In the genomic region with DNA sequence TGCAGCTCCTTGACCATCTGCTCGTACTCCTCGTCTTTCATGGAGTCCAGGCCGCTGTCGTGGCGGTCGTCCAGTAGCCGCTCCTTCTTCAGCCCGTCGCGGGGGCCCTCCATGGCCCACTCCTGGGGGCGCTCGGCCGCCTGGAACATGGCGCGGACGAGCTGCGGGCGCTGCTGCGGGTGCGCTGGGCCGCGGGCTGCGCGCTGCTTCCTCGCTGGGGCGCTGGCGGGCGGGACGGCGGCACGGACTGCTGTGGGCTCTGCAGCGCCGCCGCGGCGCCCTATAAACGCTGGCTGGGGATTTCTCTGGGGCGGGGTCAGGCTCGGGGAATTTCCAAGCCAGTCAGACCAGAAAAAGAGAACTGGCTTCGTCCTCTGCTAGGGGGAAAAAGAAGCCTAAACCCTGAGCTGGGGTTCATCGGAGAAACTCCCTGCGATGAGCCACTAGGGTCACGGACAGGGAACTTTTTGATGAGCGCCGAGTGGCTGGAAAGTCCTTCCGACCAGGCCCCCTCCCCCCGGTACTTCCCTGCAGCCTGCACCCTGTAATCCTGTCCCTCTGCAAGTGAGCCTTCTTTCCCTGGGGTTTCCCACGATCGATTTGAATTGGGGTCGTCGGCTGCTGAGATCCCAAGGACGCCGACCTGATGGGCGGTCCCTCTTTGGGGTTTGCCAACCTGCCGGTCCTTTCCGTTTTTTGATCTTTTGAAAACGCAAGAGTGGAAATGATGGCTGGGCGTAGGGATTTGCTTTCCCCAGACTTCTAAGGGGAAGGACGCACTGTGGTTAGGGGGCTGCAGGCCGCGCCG, we compare ENCODE assay signal across 1 cellular context.
TF ChIP-seq lines count a peak whose summit lies in the region.

A gene with protein sequence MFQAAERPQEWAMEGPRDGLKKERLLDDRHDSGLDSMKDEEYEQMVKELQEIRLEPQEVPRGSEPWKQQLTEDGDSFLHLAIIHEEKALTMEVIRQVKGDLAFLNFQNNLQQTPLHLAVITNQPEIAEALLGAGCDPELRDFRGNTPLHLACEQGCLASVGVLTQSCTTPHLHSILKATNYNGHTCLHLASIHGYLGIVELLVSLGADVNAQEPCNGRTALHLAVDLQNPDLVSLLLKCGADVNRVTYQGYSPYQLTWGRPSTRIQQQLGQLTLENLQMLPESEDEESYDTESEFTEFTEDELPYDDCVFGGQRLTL (minus strand): TSS at position 254 of the 808 bp plus-strand sequence. CDS start 105 bp downstream, at position 149.

TF ChIP-seq in GM12878, 131 proteins besides CTCF, POLR2A, EP300 and RAD21 (continued from another document):
- TF ChIP-seq, protein P1, sequence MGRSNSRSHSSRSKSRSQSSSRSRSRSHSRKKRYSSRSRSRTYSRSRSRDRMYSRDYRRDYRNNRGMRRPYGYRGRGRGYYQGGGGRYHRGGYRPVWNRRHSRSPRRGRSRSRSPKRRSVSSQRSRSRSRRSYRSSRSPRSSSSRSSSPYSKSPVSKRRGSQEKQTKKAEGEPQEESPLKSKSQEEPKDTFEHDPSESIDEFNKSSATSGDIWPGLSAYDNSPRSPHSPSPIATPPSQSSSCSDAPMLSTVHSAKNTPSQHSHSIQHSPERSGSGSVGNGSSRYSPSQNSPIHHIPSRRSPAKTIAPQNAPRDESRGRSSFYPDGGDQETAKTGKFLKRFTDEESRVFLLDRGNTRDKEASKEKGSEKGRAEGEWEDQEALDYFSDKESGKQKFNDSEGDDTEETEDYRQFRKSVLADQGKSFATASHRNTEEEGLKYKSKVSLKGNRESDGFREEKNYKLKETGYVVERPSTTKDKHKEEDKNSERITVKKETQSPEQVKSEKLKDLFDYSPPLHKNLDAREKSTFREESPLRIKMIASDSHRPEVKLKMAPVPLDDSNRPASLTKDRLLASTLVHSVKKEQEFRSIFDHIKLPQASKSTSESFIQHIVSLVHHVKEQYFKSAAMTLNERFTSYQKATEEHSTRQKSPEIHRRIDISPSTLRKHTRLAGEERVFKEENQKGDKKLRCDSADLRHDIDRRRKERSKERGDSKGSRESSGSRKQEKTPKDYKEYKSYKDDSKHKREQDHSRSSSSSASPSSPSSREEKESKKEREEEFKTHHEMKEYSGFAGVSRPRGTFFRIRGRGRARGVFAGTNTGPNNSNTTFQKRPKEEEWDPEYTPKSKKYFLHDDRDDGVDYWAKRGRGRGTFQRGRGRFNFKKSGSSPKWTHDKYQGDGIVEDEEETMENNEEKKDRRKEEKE (IDR thresholded peaks at IDR 0.05) = 0 out of 2 replicates have a peak, but pooled peaks have one; percentile 68
- TF ChIP-seq ZZZ3 (IDR thresholded peaks at IDR 0.05; ENCODE audit: control insufficient read depth, insufficient read length, low read depth) (no peak), CREB1 (IDR thresholded peaks at IDR 0.05; ENCODE audit: low read depth) (peak; percentile 64; the same call in 1 of the 2 replicates), JUND (IDR thresholded peaks at IDR 0.05; ENCODE audit: low read depth, low read length) (peak; percentile 72; the same call in 1 of the 2 replicates), EGR1 (IDR thresholded peaks at IDR 0.05; ENCODE audit: borderline replicate concordance in 1 of 2, low read depth in 2 of 2, low read length in 2 of 2) (peak in 1 of 2 experiments; percentile 75; a peak in 2 of 3 replicates), RUNX3 (IDR thresholded peaks at IDR 0.05; ENCODE audit: low read length) (peak; percentile 67), GATAD2B (conservative IDR thresholded peaks at IDR 0.05; ENCODE audit: low read depth) (peak; percentile 96; the same call in 1 of the 2 replicates), FOXK2 (IDR thresholded peaks at IDR 0.05) (peak; percentile 23; the same call in 1 of the 2 replicates), SMAD5 (IDR thresholded peaks at IDR 0.05; ENCODE audit: low read depth) (peak; percentile 98), TARDBP (IDR thresholded peaks at IDR 0.05; ENCODE audit: borderline replicate concordance) (peak; percentile 47; the same call in 1 of the 2 replicates), LARP7 (IDR thresholded peaks at IDR 0.05) (peak; percentile 97), IRF4 (IDR thresholded peaks at IDR 0.05; ENCODE audit: low read depth, low read length) (peak; percentile 88), CBFB (IDR thresholded peaks at IDR 0.05; ENCODE audit: low read depth) (peak; percentile 82; the same call in 1 of the 2 replicates), MEF2A (IDR thresholded peaks at IDR 0.05; ENCODE audit: insufficient read depth, low read depth, low read length) (peak; percentile 78), TCF3 (IDR thresholded peaks at IDR 0.05; ENCODE audit: borderline replicate concordance, insufficient read depth, low read depth, low read length) (peak; percentile 97), SIN3A (IDR thresholded peaks at IDR 0.05; ENCODE audit: low read depth, low read length) (peak; percentile 43), HDAC2 (IDR thresholded peaks at IDR 0.05) (0 out of 2 replicates have a peak, but pooled peaks have one; percentile 25), ZSCAN29 (IDR thresholded peaks at IDR 0.05) (peak; percentile 69), CEBPB (IDR thresholded peaks at IDR 0.05; ENCODE audit: borderline replicate concordance in 1 of 2, low read depth in 2 of 2, low read length in 2 of 2) (no peak), CHD1 (IDR thresholded peaks at IDR 0.05; ENCODE audit: low read depth, low read length) (0 out of 2 replicates have a peak, but pooled peaks have one; percentile 27)
- TF ChIP-seq, protein P2, sequence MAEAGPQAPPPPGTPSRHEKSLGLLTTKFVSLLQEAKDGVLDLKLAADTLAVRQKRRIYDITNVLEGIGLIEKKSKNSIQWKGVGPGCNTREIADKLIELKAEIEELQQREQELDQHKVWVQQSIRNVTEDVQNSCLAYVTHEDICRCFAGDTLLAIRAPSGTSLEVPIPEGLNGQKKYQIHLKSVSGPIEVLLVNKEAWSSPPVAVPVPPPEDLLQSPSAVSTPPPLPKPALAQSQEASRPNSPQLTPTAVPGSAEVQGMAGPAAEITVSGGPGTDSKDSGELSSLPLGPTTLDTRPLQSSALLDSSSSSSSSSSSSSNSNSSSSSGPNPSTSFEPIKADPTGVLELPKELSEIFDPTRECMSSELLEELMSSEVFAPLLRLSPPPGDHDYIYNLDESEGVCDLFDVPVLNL (IDR thresholded peaks at IDR 0.05; ENCODE audit: low read depth, low read length) = no peak
- TF ChIP-seq, protein P3, sequence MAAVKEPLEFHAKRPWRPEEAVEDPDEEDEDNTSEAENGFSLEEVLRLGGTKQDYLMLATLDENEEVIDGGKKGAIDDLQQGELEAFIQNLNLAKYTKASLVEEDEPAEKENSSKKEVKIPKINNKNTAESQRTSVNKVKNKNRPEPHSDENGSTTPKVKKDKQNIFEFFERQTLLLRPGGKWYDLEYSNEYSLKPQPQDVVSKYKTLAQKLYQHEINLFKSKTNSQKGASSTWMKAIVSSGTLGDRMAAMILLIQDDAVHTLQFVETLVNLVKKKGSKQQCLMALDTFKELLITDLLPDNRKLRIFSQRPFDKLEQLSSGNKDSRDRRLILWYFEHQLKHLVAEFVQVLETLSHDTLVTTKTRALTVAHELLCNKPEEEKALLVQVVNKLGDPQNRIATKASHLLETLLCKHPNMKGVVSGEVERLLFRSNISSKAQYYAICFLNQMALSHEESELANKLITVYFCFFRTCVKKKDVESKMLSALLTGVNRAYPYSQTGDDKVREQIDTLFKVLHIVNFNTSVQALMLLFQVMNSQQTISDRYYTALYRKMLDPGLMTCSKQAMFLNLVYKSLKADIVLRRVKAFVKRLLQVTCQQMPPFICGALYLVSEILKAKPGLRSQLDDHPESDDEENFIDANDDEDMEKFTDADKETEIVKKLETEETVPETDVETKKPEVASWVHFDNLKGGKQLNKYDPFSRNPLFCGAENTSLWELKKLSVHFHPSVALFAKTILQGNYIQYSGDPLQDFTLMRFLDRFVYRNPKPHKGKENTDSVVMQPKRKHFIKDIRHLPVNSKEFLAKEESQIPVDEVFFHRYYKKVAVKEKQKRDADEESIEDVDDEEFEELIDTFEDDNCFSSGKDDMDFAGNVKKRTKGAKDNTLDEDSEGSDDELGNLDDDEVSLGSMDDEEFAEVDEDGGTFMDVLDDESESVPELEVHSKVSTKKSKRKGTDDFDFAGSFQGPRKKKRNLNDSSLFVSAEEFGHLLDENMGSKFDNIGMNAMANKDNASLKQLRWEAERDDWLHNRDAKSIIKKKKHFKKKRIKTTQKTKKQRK (IDR thresholded peaks at IDR 0.05; ENCODE audit: low read depth, low read length) = no peak
- TF ChIP-seq, protein P4, sequence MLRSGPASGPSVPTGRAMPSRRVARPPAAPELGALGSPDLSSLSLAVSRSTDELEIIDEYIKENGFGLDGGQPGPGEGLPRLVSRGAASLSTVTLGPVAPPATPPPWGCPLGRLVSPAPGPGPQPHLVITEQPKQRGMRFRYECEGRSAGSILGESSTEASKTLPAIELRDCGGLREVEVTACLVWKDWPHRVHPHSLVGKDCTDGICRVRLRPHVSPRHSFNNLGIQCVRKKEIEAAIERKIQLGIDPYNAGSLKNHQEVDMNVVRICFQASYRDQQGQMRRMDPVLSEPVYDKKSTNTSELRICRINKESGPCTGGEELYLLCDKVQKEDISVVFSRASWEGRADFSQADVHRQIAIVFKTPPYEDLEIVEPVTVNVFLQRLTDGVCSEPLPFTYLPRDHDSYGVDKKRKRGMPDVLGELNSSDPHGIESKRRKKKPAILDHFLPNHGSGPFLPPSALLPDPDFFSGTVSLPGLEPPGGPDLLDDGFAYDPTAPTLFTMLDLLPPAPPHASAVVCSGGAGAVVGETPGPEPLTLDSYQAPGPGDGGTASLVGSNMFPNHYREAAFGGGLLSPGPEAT (IDR thresholded peaks at IDR 0.05; ENCODE audit: low read depth) = peak; percentile 98
- TF ChIP-seq, protein P5, sequence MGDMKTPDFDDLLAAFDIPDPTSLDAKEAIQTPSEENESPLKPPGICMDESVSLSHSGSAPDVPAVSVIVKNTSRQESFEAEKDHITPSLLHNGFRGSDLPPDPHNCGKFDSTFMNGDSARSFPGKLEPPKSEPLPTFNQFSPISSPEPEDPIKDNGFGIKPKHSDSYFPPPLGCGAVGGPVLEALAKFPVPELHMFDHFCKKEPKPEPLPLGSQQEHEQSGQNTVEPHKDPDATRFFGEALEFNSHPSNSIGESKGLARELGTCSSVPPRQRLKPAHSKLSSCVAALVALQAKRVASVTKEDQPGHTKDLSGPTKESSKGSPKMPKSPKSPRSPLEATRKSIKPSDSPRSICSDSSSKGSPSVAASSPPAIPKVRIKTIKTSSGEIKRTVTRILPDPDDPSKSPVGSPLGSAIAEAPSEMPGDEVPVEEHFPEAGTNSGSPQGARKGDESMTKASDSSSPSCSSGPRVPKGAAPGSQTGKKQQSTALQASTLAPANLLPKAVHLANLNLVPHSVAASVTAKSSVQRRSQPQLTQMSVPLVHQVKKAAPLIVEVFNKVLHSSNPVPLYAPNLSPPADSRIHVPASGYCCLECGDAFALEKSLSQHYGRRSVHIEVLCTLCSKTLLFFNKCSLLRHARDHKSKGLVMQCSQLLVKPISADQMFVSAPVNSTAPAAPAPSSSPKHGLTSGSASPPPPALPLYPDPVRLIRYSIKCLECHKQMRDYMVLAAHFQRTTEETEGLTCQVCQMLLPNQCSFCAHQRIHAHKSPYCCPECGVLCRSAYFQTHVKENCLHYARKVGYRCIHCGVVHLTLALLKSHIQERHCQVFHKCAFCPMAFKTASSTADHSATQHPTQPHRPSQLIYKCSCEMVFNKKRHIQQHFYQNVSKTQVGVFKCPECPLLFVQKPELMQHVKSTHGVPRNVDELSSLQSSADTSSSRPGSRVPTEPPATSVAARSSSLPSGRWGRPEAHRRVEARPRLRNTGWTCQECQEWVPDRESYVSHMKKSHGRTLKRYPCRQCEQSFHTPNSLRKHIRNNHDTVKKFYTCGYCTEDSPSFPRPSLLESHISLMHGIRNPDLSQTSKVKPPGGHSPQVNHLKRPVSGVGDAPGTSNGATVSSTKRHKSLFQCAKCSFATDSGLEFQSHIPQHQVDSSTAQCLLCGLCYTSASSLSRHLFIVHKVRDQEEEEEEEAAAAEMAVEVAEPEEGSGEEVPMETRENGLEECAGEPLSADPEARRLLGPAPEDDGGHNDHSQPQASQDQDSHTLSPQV (IDR thresholded peaks at IDR 0.05) = 0 out of 2 replicates have a peak, but pooled peaks have one; percentile 30
- TF ChIP-seq, protein P6, sequence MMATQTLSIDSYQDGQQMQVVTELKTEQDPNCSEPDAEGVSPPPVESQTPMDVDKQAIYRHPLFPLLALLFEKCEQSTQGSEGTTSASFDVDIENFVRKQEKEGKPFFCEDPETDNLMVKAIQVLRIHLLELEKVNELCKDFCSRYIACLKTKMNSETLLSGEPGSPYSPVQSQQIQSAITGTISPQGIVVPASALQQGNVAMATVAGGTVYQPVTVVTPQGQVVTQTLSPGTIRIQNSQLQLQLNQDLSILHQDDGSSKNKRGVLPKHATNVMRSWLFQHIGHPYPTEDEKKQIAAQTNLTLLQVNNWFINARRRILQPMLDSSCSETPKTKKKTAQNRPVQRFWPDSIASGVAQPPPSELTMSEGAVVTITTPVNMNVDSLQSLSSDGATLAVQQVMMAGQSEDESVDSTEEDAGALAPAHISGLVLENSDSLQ (IDR thresholded peaks at IDR 0.05) = peak; percentile 49; the same call in 1 of the 2 replicates
